In genomic region chr1:42144336-42145189, GRCh38 we compare ENCODE assay signal across 1 cellular context.
TF ChIP-seq lines count a peak whose summit lies in the region.

No MANE protein-coding gene starts in this region.

TF ChIP-seq in HEK293, 187 proteins besides CTCF, POLR2A, EP300 and RAD21:
- TF ChIP-seq ZSCAN23 (tag by site-specific recombination; IDR thresholded peaks at IDR 0.05) (no peak), ZNF76 (tag by site-specific recombination; IDR thresholded peaks at IDR 0.05; ENCODE audit: borderline replicate concordance, low read depth) (no peak), MZF1 (tag by site-specific recombination; IDR thresholded peaks at IDR 0.05; ENCODE audit: borderline replicate concordance) (0 out of 2 replicates have a peak, but pooled peaks have one; percentile 22), ZBTB20 (tag by site-specific recombination; IDR thresholded peaks at IDR 0.05) (no peak)
- TF ChIP-seq, protein P1, sequence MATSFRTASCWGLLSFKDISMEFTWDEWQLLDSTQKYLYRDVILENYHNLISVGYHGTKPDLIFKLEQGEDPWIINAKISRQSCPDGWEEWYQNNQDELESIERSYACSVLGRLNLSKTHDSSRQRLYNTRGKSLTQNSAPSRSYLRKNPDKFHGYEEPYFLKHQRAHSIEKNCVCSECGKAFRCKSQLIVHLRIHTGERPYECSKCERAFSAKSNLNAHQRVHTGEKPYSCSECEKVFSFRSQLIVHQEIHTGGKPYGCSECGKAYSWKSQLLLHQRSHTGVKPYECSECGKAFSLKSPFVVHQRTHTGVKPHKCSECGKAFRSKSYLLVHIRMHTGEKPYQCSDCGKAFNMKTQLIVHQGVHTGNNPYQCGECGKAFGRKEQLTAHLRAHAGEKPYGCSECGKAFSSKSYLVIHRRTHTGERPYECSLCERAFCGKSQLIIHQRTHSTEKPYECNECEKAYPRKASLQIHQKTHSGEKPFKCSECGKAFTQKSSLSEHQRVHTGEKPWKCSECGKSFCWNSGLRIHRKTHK (tag by site-specific recombination; IDR thresholded peaks at IDR 0.05), result no peak
